ENCODE assay signal across 8 cellular contexts in the genomic region with DNA sequence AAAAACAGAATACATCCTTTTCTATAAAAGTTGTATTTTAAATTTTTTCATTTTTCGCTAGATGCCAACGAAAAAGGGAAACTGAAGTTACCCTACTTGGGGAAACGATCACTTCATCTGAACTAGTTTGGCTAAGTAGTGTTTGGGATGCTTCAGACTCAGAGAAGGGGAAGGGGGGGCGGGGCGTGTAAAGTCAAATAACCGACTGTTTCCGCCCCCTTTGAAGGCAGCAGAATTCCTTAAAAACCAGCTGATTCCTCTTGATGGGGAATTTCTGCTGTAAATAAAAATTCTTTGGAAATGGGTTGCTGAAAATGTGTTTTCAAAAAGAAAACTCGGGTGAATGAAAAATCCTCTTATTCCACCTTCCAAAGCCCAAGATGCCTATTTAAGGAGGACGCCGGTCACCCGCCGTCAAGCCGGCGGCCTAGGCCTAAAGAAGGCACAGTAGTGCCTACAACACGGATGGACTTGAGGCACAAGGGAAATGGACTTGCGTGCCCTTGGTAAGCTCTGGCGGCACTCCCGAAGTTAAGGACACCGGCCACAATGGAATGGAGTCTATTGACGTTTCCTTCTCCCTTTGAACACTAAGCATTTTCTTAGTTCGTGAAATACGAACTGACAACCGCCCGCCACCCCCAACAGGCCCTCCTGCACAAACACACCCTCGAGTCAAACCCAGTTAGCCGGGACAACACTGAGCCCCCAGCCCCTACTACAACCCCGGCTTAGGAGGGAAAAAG. TPM values are rescaled to one million over a fixed set of nuclear protein-coding genes. Genes with fewer than 3 reads are reported as not detected.
A peak's percentile ranks its signal among the peaks of the same experiment; 100 is the strongest.
DNase-seq lines count a peak whose midpoint lies in the region; ATAC-seq and TF ChIP-seq lines count a peak whose summit lies in the region.

No MANE protein-coding gene starts in this region.

- CTCF ChIA-PET in GM10248 (lab: Yijun Ruan, JAX), result no interaction called here
- CTCF ChIA-PET in activated CD4-positive, alpha-beta T cell treated with anti-CD3 and anti-CD28 coated beads, Interleukin-2, amount 10 ng/mL, durations not matched to agents 7 days and 5 days (lab: Charles Lee), result interaction anchor here (0.6 to 1.5 kb wide), 2 partner anchors 41 to 165 kb away, joined by 3 to 4 read pairs; no protein-coding TSS in a partner anchor

- peaks cover 35% of the 10 kb centered on the region for H3K4me1 Mint-ChIP-seq in activated CD4-positive, alpha-beta T cell treated with anti-CD3 and anti-CD28 coated beads, Interleukin-2, amount 10 ng/mL, durations not matched to agents 7 days and 5 days
- peaks cover 28% of the 10 kb centered on the region for H3K4me1 Mint-ChIP-seq in endodermal cell

- H3K36me3 ChIP-seq in endodermal cell (ENCODE audit: control insufficient read depth, insufficient read depth, low read length) (no peaks in the 10 kb centered on the region), stomach smooth muscle (ENCODE audit: control insufficient read depth in 2 of 2, insufficient read depth in 2 of 2, low read length in 2 of 2) (no peaks in the 10 kb centered on the region)

- H3K9me3 ChIP-seq in endodermal cell (ENCODE audit: control insufficient read depth, low read length) (peaks cover 2% of the 10 kb centered on the region), stomach smooth muscle (ENCODE audit: control insufficient read depth in 2 of 2, low read length in 2 of 2) (no peaks in the 10 kb centered on the region)

- no peaks in the 10 kb centered on the region for H3K27me3 ChIP-seq in endodermal cell (ENCODE audit: control insufficient read depth, insufficient read depth, low read length, poor library complexity, severe bottlenecking)
- H3K27me3 ChIP-seq in stomach smooth muscle (ENCODE audit: control insufficient read depth in 1 of 2, insufficient read depth in 2 of 2, low read length in 2 of 2), result no peaks in the 10 kb centered on the region

- H3K4me3 Mint-ChIP-seq in activated CD4-positive, alpha-beta T cell treated with anti-CD3 and anti-CD28 coated beads, Interleukin-2, amount 10 ng/mL, durations not matched to agents 7 days and 5 days, result peak overlapping the region; percentile 82
- peak overlapping the region; percentile 94 for H3K4me3 Mint-ChIP-seq in endodermal cell

- peak; percentile 24 for DNase-seq in GM10248 (ENCODE audit: extremely low spot score)
- DNase-seq in NCI-H2107 treated with DMSO at 0.1 percent for 48 hours (lab: John Stamatoyannopoulos, UW; ENCODE audit: unreplicated experiment), result peak; percentile 67
- peak; percentile 19 for DNase-seq in activated CD4-positive, alpha-beta T cell treated with anti-CD3 and anti-CD28 coated beads, Interleukin-2, amount 10 ng/mL, durations not matched to agents 7 days and 5 days
- DNase-seq in endodermal cell, result peak; percentile 82
- DNase-seq in lung microvascular endothelial cell (ENCODE audit: low read depth in 2 of 2), result peak; percentile 59 to 87

- TF ChIP-seq CTCF in 22Rv1 (IDR thresholded peaks at IDR 0.05) (no peak), GM10248 (IDR thresholded peaks at IDR 0.05; ENCODE audit: control extremely low read depth, extremely low read depth, low read depth, missing control alignments) (no peak), endodermal cell (conservative IDR thresholded peaks at IDR 0.05) (no peak)

- peak overlapping the region; percentile 98 for H3K4me3 ChIP-seq in endodermal cell (ENCODE audit: low read length)
- peak overlapping the region; percentile 73 to 90 for H3K4me3 ChIP-seq in stomach smooth muscle (ENCODE audit: low read length in 2 of 2)

- peak overlapping the region; percentile 99 for H3K27ac ChIP-seq in 22Rv1
- H3K27ac ChIP-seq in endodermal cell (ENCODE audit: low read depth, low read length), result peak overlapping the region; percentile 53
- H3K27ac ChIP-seq in stomach smooth muscle (ENCODE audit: low read length), result peak overlapping the region; percentile 79

- peaks cover 5% of the 10 kb centered on the region for H3K36me3 Mint-ChIP-seq in activated CD4-positive, alpha-beta T cell treated with anti-CD3 and anti-CD28 coated beads, Interleukin-2, amount 10 ng/mL, durations not matched to agents 7 days and 5 days (ENCODE audit: low read depth)
- H3K36me3 Mint-ChIP-seq in endodermal cell (ENCODE audit: low read depth), result no peaks in the 10 kb centered on the region

- ATAC-seq in HG03442 (IDR thresholded peaks at IDR 0.05; ENCODE audit: unreplicated experiment), result no peak

- POLR2A ChIA-PET in GM10248 (lab: Yijun Ruan, JAX), result no interaction called here
- POLR2A ChIA-PET in activated CD4-positive, alpha-beta T cell treated with anti-CD3 and anti-CD28 coated beads, Interleukin-2, amount 10 ng/mL, durations not matched to agents 7 days and 5 days (lab: Charles Lee), result no interaction called here

- H3K9me3 Mint-ChIP-seq in activated CD4-positive, alpha-beta T cell treated with anti-CD3 and anti-CD28 coated beads, Interleukin-2, amount 10 ng/mL, durations not matched to agents 7 days and 5 days, result no peaks in the 10 kb centered on the region
- peaks cover under 1% of the 10 kb centered on the region for H3K9me3 Mint-ChIP-seq in endodermal cell

- H3K27me3 Mint-ChIP-seq in activated CD4-positive, alpha-beta T cell treated with anti-CD3 and anti-CD28 coated beads, Interleukin-2, amount 10 ng/mL, durations not matched to agents 7 days and 5 days, result no peaks in the 10 kb centered on the region
- H3K27me3 Mint-ChIP-seq in endodermal cell (ENCODE audit: insufficient read depth), result no peaks in the 10 kb centered on the region

- H3K4me1 ChIP-seq in endodermal cell (ENCODE audit: control insufficient read depth, insufficient read depth, low read length) (no peaks in the 10 kb centered on the region), stomach smooth muscle (ENCODE audit: control insufficient read depth, insufficient read depth, low read length) (peaks cover 12% of the 10 kb centered on the region)

- WGBS in endodermal cell (ENCODE audit: insufficient coverage in 1 of 2, insufficient read length in 1 of 2), 2 experiments, result 3% methylated on average over 18 to 26 of the region's 27 CpGs

- H3K9ac ChIP-seq in endodermal cell (ENCODE audit: extremely low read depth, low read length, poor library complexity, severe bottlenecking) (peak overlapping the region; percentile 72), stomach smooth muscle (ENCODE audit: low read length in 2 of 2) (peak overlapping the region; percentile 65 to 80)

- H3K27ac Mint-ChIP-seq in activated CD4-positive, alpha-beta T cell treated with anti-CD3 and anti-CD28 coated beads, Interleukin-2, amount 10 ng/mL, durations not matched to agents 7 days and 5 days, result peak overlapping the region; percentile 79
- peak overlapping the region; percentile 97 for H3K27ac Mint-ChIP-seq in endodermal cell

RNA-seq across cellular contexts. Expression of a gene that starts 2.0 kb away (rescaled TPM):
- total RNA-seq in activated CD4-positive, alpha-beta T cell treated with anti-CD3 and anti-CD28 coated beads, Interleukin-2, amount 10 ng/mL, durations not matched to agents 7 days and 5 days, result 10 to 100 TPM; 42.0 to 46.8 TPM
- total RNA-seq in endodermal cell (10 to 100 TPM; 85.7 to 87.3 TPM), lung microvascular endothelial cell (9.6 and 23.0 TPM in 2 replicates)
- 66.0 TPM for polyA plus RNA-seq in endodermal cell (2013, experiment 1 of 2)
- polyA plus RNA-seq in endodermal cell (2013, experiment 2 of 2), result 60.3 TPM

Comparison
In these comparisons a context has a peak if more than half of its experiments do, and no peak if none do; other contexts are left out.
1. DNase-seq: peak in every context shown above with its lines; median percentile 82 in endodermal cell; 73 in lung microvascular endothelial cell; 67 in NCI-H2107 treated with DMSO at 0.1 percent for 48 hours; 24 in GM10248; 19 in activated CD4-positive, alpha-beta T cell treated with anti-CD3 and anti-CD28 coated beads, Interleukin-2, amount 10 ng/mL, durations not matched to agents 7 days and 5 days.